In the genomic region with DNA sequence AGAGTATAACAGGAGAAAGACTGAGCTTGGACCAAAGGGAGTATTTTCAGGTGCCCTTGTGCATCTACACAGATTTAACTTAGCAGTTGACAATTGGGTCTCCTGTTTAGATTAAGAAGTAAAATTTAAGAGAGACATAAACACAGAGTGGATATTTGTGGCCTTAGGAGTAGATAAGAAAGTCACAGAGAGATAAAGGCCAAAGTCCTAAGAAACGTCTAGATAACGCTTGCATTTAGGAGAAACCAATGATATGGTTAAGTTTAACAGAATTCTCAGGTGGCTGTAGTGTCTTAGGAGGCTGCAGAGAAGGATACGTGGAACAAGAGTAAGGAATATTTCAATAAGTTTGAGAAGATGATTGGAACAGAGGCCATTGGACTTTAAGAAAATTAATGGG, we compare ENCODE assay signal across 26 cellular contexts.
DNase-seq lines count a peak whose midpoint lies in the region; ATAC-seq and TF ChIP-seq lines count a peak whose summit lies in the region.
"Had no signal": no experiment of that assay in that cellular context is flagged by ENCODE, and none has a peak within 500 bp of the region (broad histone marks: within the 10 kb centered on the region; RNA-seq: fewer than 3 reads in every experiment).

No MANE protein-coding gene starts in this region.

- H3K9me3 ChIP-seq in hepatocyte (ENCODE audit: low read depth): no peaks in the 10 kb centered on the region
- H3K9me3 ChIP-seq: BLaER1, SK-N-SH had no signal

- peaks cover 3% of the 10 kb centered on the region for H3K27me3 Mint-ChIP-seq in stimulated activated naive CD8-positive, alpha-beta T cell treated with anti-CD3 and anti-CD28 coated beads, Interleukin-15, Interleukin-2, amounts not matched to agents 100 ng/mL and 50 ng/mL, for 24 hours
- peaks cover 12% of the 10 kb centered on the region for H3K27me3 Mint-ChIP-seq in osteocyte (ENCODE audit: unreplicated experiment)
- H3K27me3 Mint-ChIP-seq: CD4-positive, alpha-beta memory T cell had no signal

- H3K4me2 ChIP-seq in hepatocyte: peak overlapping the region; percentile 44
- H3K4me2 ChIP-seq: BLaER1, SK-N-SH had no signal

- no peaks in the 10 kb centered on the region for H3K9me3 Mint-ChIP-seq in stimulated activated naive CD8-positive, alpha-beta T cell treated with anti-CD3 and anti-CD28 coated beads, Interleukin-15, Interleukin-2, amounts not matched to agents 100 ng/mL and 50 ng/mL, for 24 hours
- H3K9me3 Mint-ChIP-seq in osteocyte (ENCODE audit: unreplicated experiment): no peaks in the 10 kb centered on the region
- H3K9me3 Mint-ChIP-seq: CD4-positive, alpha-beta memory T cell; H9; HFFc6 had no signal

- ATAC-seq in stimulated activated naive CD8-positive, alpha-beta T cell treated with anti-CD3 and anti-CD28 coated beads, Interleukin-15, Interleukin-2, amounts not matched to agents 100 U/mL and 50 U/mL, for 24 hours: no peak
- ATAC-seq in HG03139 (IDR thresholded peaks at IDR 0.05; ENCODE audit: unreplicated experiment): no peak
- ATAC-seq in sciatic nerve: no peak
- ATAC-seq: GM12878 had no signal

- no peaks in the 10 kb centered on the region for H4K20me1 ChIP-seq in hepatocyte (ENCODE audit: insufficient read depth, poor library complexity, severe bottlenecking)
- H4K20me1 ChIP-seq: BLaER1 had no signal

- peak overlapping the region; percentile 45 for H3K27ac ChIP-seq in hepatocyte
- H3K27ac ChIP-seq: 22Rv1, BLaER1, RWPE1 had no signal

- no peaks in the 10 kb centered on the region for H3K79me2 ChIP-seq in hepatocyte

- no peaks in the 10 kb centered on the region for H3K9me2 ChIP-seq in hepatocyte (replicated peaks; ENCODE audit: insufficient read depth)
- H3K9me2 ChIP-seq: SK-N-SH had no signal

- H3K36me3 Mint-ChIP-seq in stimulated activated naive CD8-positive, alpha-beta T cell treated with anti-CD3 and anti-CD28 coated beads, Interleukin-15, Interleukin-2, amounts not matched to agents 100 ng/mL and 50 ng/mL, for 24 hours (ENCODE audit: low read depth): no peaks in the 10 kb centered on the region
- H3K36me3 Mint-ChIP-seq in osteocyte (ENCODE audit: unreplicated experiment): no peaks in the 10 kb centered on the region
- H3K36me3 Mint-ChIP-seq: CD4-positive, alpha-beta memory T cell had no signal

- DNase-seq in stimulated activated naive CD8-positive, alpha-beta T cell treated with anti-CD3 and anti-CD28 coated beads, Interleukin-15, Interleukin-2, amounts not matched to agents 100 U/mL and 50 U/mL, for 24 hours: no peak
- DNase-seq in hepatocyte (ENCODE audit: low spot score): no peak
- DNase-seq in osteocyte (ENCODE audit: extremely low spot score, unreplicated experiment): no peak
- no peak for DNase-seq in NCI-H526 treated with DMSO at 0.1 percent for 48 hours (lab: John Stamatoyannopoulos, UW)
- DNase-seq in HuH-7.5 (ENCODE audit: low spot score): no peak
- DNase-seq in sciatic nerve (ENCODE audit: low spot score): no peak
- DNase-seq: ACHN; CD4-positive, alpha-beta memory T cell; DND-41; H9; HFFc6; KG1; NCI-H1105; NCI-H146; NCI-H2029; NCI-H226; NCI-H510A treated with DMSO at 0.1 percent for 48 hours; NCI-H774; SHP77 treated with DMSO at 0.1 percent for 48 hours; SK-N-SH had no signal

- H3K4me1 Mint-ChIP-seq in stimulated activated naive CD8-positive, alpha-beta T cell treated with anti-CD3 and anti-CD28 coated beads, Interleukin-15, Interleukin-2, amounts not matched to agents 100 ng/mL and 50 ng/mL, for 24 hours (ENCODE audit: low read depth): peaks cover 6% of the 10 kb centered on the region
- peaks cover 31% of the 10 kb centered on the region for H3K4me1 Mint-ChIP-seq in osteocyte (ENCODE audit: unreplicated experiment)
- H3K4me1 Mint-ChIP-seq: H9 had no signal

- H3K4me1 ChIP-seq in hepatocyte (ENCODE audit: insufficient read depth): peaks cover 22% of the 10 kb centered on the region

- intact Hi-C loops in sciatic nerve (cut with DNase I): no loop called here

- H3K36me3 ChIP-seq in hepatocyte (replicated peaks; ENCODE audit: insufficient read depth, low read depth): no peaks in the 10 kb centered on the region
- H3K36me3 ChIP-seq: BLaER1 had no signal

- no peak overlapping the region for H2AFZ ChIP-seq in hepatocyte

- no peaks in the 10 kb centered on the region for H3K27me3 ChIP-seq in hepatocyte
- H3K27me3 ChIP-seq: BLaER1 had no signal

- peak overlapping the region; percentile 27 for H3K27ac Mint-ChIP-seq in stimulated activated naive CD8-positive, alpha-beta T cell treated with anti-CD3 and anti-CD28 coated beads, Interleukin-15, Interleukin-2, amounts not matched to agents 100 ng/mL and 50 ng/mL, for 24 hours
- peak overlapping the region; percentile 43 for H3K27ac Mint-ChIP-seq in osteocyte (ENCODE audit: unreplicated experiment)
- H3K27ac Mint-ChIP-seq: HFFc6 had no signal

- WGBS in hepatocyte (ENCODE audit: low lambda C conversion rate, missing lambda C conversion rate): 39% methylated on average over 3 of the region's 3 CpGs

- H3K4me3 ChIP-seq in hepatocyte: no peak overlapping the region
- H3K4me3 ChIP-seq: BLaER1, GM12878 had no signal

- H3K4me3 Mint-ChIP-seq in stimulated activated naive CD8-positive, alpha-beta T cell treated with anti-CD3 and anti-CD28 coated beads, Interleukin-15, Interleukin-2, amounts not matched to agents 100 ng/mL and 50 ng/mL, for 24 hours: no peak overlapping the region
- no peak overlapping the region for H3K4me3 Mint-ChIP-seq in osteocyte (ENCODE audit: unreplicated experiment)
- H3K4me3 Mint-ChIP-seq: H9, HFFc6 had no signal

- TF ChIP-seq CTCF in hepatocyte (IDR thresholded peaks at IDR 0.05; ENCODE audit: poor library complexity): no peak
- no peak for TF ChIP-seq CTCF in osteocyte (IDR thresholded peaks at IDR 0.05)
